8 cellular contexts compared by ENCODE assay signal in the genomic region with DNA sequence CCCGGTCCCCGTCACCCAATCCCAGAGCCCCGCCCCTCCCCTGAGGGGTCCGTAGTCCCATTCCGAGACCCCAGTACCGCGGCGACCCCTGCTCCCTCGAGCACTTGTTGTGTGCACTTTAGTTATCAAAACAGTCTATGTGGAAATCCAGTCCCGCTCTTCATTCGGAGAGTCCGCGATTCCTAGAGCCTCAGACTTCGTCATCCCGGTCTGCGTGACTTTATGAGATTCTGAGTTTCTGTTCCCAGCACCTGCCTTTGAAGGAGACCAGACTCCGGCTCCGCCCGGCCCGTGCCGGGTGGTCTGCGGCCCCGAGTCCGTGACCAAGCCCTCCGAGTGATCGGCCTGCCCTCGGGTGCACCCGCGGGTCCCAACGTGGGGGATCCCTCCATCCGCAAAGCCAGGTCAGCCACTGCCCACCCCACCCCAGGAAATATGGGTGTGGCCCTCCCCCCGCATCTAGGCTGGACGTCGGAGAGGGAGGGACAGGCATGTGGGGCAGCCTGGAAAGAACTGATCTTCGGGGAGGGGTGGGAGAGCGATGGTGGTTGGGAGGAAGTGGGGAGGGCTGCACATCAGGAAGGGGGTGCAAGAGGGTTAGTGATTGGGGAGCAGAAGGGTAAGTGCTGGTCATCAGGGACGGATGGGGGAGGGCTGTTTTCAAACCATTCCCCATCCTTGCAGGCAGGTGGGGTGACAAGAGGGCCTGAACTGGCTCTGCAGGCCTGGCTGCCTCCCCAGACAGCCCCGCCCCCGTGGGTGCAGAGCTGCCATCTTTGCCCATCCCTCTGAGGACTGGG. TPM values are rescaled to one million over a fixed set of nuclear protein-coding genes. Genes with fewer than 3 reads are reported as not detected.
A peak's percentile ranks its signal among the peaks of the same experiment; 100 is the strongest.
DNase-seq lines count a peak whose midpoint lies in the region; ATAC-seq, FAIRE-seq and TF ChIP-seq lines count a peak whose summit lies in the region.

No MANE protein-coding gene starts in this region.

- H3K27ac ChIP-seq in ACC112 (ENCODE audit: low read depth, low read length) (peak overlapping the region; percentile 66), Peyer's patch (peak overlapping the region; percentile 88 to 96 (median 92))

- peak; percentile 14 for ATAC-seq in HG03175 (IDR thresholded peaks at IDR 0.05; ENCODE audit: unreplicated experiment)
- peak in 1 of 2 donors; percentile 10 for ATAC-seq in natural killer cell treated with Interleukin-12 subunit alpha and Interleukin-12 subunit beta and Interleukin-15 and Interleukin-18, amount 100 ng/mL, for 72 hours

- no peaks in the 10 kb centered on the region for H3K27me3 Mint-ChIP-seq in natural killer cell treated with Interleukin-12 subunit alpha and Interleukin-12 subunit beta and Interleukin-15 and Interleukin-18, amount 100 ng/mL, for 72 hours
- H3K27me3 Mint-ChIP-seq in type B pancreatic cell: peaks cover 3% of the 10 kb centered on the region

- H3K27ac Mint-ChIP-seq in natural killer cell treated with Interleukin-12 subunit alpha and Interleukin-12 subunit beta and Interleukin-15 and Interleukin-18, amount 100 ng/mL, for 72 hours: peak overlapping the region; percentile 93 to 94
- peak overlapping the region; percentile 98 for H3K27ac Mint-ChIP-seq in type B pancreatic cell

- H3K4me1 ChIP-seq in ACC112 (ENCODE audit: control insufficient read depth, insufficient read depth, low read length, unreplicated experiment) (peaks cover 22% of the 10 kb centered on the region), Peyer's patch (peaks cover 0 to 34% (median 11%) of the 10 kb centered on the region in 4 donors)

- H3K36me3 ChIP-seq in ACC112 (ENCODE audit: insufficient read depth, low read length) (peaks cover 43% of the 10 kb centered on the region), Peyer's patch (peaks cover 0 to 31% (median 0%) of the 10 kb centered on the region in 3 donors)

- peaks cover 46 to 48% of the 10 kb centered on the region in 2 donors for H3K4me1 Mint-ChIP-seq in natural killer cell treated with Interleukin-12 subunit alpha and Interleukin-12 subunit beta and Interleukin-15 and Interleukin-18, amount 100 ng/mL, for 72 hours (ENCODE audit: low read depth in 2 of 2)
- peaks cover 30% of the 10 kb centered on the region for H3K4me1 Mint-ChIP-seq in type B pancreatic cell (ENCODE audit: unreplicated experiment)

- H3K27me3 ChIP-seq in ACC112 (ENCODE audit: insufficient read depth, low read length) (no peaks in the 10 kb centered on the region), Peyer's patch (no peaks in the 10 kb centered on the region)

- H3K9me3 ChIP-seq in Peyer's patch: no peaks in the 10 kb centered on the region

- peaks cover 50% of the 10 kb centered on the region for H3K79me2 ChIP-seq in ACC112 (ENCODE audit: control insufficient read depth, insufficient read depth, low read length, unreplicated experiment)

- TF ChIP-seq CTCF in Peyer's patch (IDR thresholded peaks at IDR 0.05): no peak
- no peak for TF ChIP-seq CTCF in fibroblast of the aortic adventitia (IDR thresholded peaks at IDR 0.05; ENCODE audit: insufficient read depth, low read length)
- TF ChIP-seq CTCF in type B pancreatic cell (conservative IDR thresholded peaks at IDR 0.05): no peak

- peaks cover 37% of the 10 kb centered on the region for H3K36me3 Mint-ChIP-seq in natural killer cell treated with Interleukin-12 subunit alpha and Interleukin-12 subunit beta and Interleukin-15 and Interleukin-18, amount 100 ng/mL, for 72 hours
- H3K36me3 Mint-ChIP-seq in type B pancreatic cell: peaks cover 41% of the 10 kb centered on the region

- DNase-seq in GM18507 (ENCODE audit: extremely low spot score, insufficient read length, low read depth) (peak; percentile 35), Peyer's patch (peak; percentile 33 to 63 (median 62)), activated gamma-delta T cell (lab: John Stamatoyannopoulos, UW) (peak; percentile 15), fibroblast of the aortic adventitia (ENCODE audit: low read depth) (peak; percentile 58), type B pancreatic cell (ENCODE audit: extremely low spot score, unreplicated experiment) (peak; percentile 71)
- DNase-seq in natural killer cell treated with Interleukin-12 subunit alpha and Interleukin-12 subunit beta and Interleukin-15 and Interleukin-18, amount 100 ng/mL, for 72 hours (ENCODE audit: low spot score): no peak

- H2AFZ ChIP-seq in ACC112 (ENCODE audit: low read length, unreplicated experiment): peak overlapping the region; percentile 88

- peak; percentile 73 for FAIRE-seq in GM18507 (lab: Jason Lieb, UNC)

- H3K4me3 ChIP-seq in ACC112 (ENCODE audit: low read depth, low read length) (peak overlapping the region; percentile 93), Peyer's patch (peak overlapping the region; percentile 65 to 96 (median 81)), fibroblast of the aortic adventitia (ENCODE audit: low read depth, low read length) (peak overlapping the region; percentile 89)

- H3K9me3 Mint-ChIP-seq in natural killer cell treated with Interleukin-12 subunit alpha and Interleukin-12 subunit beta and Interleukin-15 and Interleukin-18, amount 100 ng/mL, for 72 hours: no peaks in the 10 kb centered on the region
- no peaks in the 10 kb centered on the region for H3K9me3 Mint-ChIP-seq in type B pancreatic cell

- H3K4me3 Mint-ChIP-seq in natural killer cell treated with Interleukin-12 subunit alpha and Interleukin-12 subunit beta and Interleukin-15 and Interleukin-18, amount 100 ng/mL, for 72 hours: peak overlapping the region; percentile 91
- H3K4me3 Mint-ChIP-seq in type B pancreatic cell: peak overlapping the region; percentile 96

- TF ChIP-seq POLR2A in Peyer's patch (IDR thresholded peaks at IDR 0.05): no peak

RNA-seq across cellular contexts. Expression of gene LRSAM1, which starts 0.6 kb away (rescaled TPM):
- total RNA-seq in Peyer's patch: 10 to 100 TPM; 19.3 to 59.4 (median 35.3) TPM
- total RNA-seq in fibroblast of the aortic adventitia (ENCODE audit: low replicate concordance): 12.9 and 15.3 TPM in 2 replicates
- 10 to 100 TPM; 17.5 to 34.4 TPM for total RNA-seq in natural killer cell treated with Interleukin-12 subunit alpha and Interleukin-12 subunit beta and Interleukin-15 and Interleukin-18, amount 100 ng/mL, for 72 hours
- 16.0 and 20.6 TPM in 2 replicates for total RNA-seq in type B pancreatic cell (ENCODE audit: low replicate concordance)

RNA-seq across cellular contexts. Expression of gene RPL12, which starts 0.7 kb away (rescaled TPM):
- 1,000 to 10,000 TPM in 2 of 4 donors, 100 to 1,000 TPM in 2; 621 to 1,579 (median 999) TPM for total RNA-seq in Peyer's patch
- total RNA-seq in fibroblast of the aortic adventitia (ENCODE audit: low replicate concordance): 511 and 2,619 TPM in 2 replicates
- 1,000 to 10,000 TPM in 1 of 2 donors, 100 to 1,000 TPM in 1; 698 to 1,282 TPM for total RNA-seq in natural killer cell treated with Interleukin-12 subunit alpha and Interleukin-12 subunit beta and Interleukin-15 and Interleukin-18, amount 100 ng/mL, for 72 hours
- 1,238 and 1,343 TPM in 2 replicates for total RNA-seq in type B pancreatic cell (ENCODE audit: low replicate concordance)

RNA-seq across cellular contexts. Expression of gene ZNF79, which starts 27.7 kb away (rescaled TPM):
- total RNA-seq in Peyer's patch: 10 to 100 TPM; 12.7 to 47.9 (median 14.4) TPM
- total RNA-seq in fibroblast of the aortic adventitia (ENCODE audit: low replicate concordance): 10.2 and 21.0 TPM in 2 replicates
- 10 to 100 TPM; 14.4 to 16.3 TPM for total RNA-seq in natural killer cell treated with Interleukin-12 subunit alpha and Interleukin-12 subunit beta and Interleukin-15 and Interleukin-18, amount 100 ng/mL, for 72 hours
- total RNA-seq in type B pancreatic cell (ENCODE audit: low replicate concordance): 14.1 and 18.7 TPM in 2 replicates

RNA-seq across cellular contexts. Expression of gene SLC2A8, which starts 54.9 kb away (rescaled TPM):
- total RNA-seq in Peyer's patch: 10 to 100 TPM in 3 of 4 donors, 1 to 10 TPM in 1; 7.4 to 58.1 (median 42.9) TPM
- 5.5 TPM in 1 of 2 replicates, not detected in the other for total RNA-seq in fibroblast of the aortic adventitia (ENCODE audit: low replicate concordance)
- 10 to 100 TPM in 1 of 2 donors, 1 to 10 TPM in 1; 8.8 to 16.5 TPM for total RNA-seq in natural killer cell treated with Interleukin-12 subunit alpha and Interleukin-12 subunit beta and Interleukin-15 and Interleukin-18, amount 100 ng/mL, for 72 hours
- total RNA-seq in type B pancreatic cell (ENCODE audit: low replicate concordance): 40.2 and 53.1 TPM in 2 replicates
